ENCODE assay signal across 8 cellular contexts in the genomic region with DNA sequence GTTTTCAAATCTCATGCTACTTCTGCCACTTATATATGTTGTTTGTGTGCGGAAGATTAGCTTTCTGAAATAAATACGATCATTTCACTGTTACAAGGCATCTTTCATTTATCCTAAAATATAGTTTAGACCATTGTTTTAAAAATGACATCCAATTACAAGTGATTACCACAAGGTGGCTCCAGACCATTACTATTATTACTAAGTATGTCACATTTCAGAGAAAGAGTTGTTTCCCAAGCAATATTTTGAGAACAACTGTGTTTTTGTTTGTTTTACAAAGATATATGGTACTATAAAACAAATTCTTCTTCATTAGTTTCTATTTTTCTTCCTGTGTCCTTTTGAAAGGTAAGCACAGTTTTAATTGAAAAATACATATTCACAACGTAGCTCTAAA.
DNase-seq lines count a peak whose midpoint lies in the region; ATAC-seq and TF ChIP-seq lines count a peak whose summit lies in the region.

No MANE protein-coding gene starts in this region.

- no peak overlapping the region for H3K18ac ChIP-seq in mesenchymal stem cell (ENCODE audit: low read depth in 1 of 2, low read length in 2 of 2)

- intact Hi-C loops in breast epithelium (cut with DNase I; ENCODE audit: low total_unique reads) = no loop called here

- H2BK12ac ChIP-seq in mesenchymal stem cell (ENCODE audit: low read length in 2 of 2) = no peak overlapping the region

- H3K4ac ChIP-seq in mesenchymal stem cell (ENCODE audit: low read depth in 1 of 2, low read length in 2 of 2) = no peak overlapping the region

- H3K27me3 ChIP-seq in breast epithelium (no peaks in the 10 kb centered on the region), mesenchymal stem cell (ENCODE audit: control insufficient read depth in 1 of 2, insufficient read depth in 1 of 2, low read length in 2 of 2) (peaks cover 0 to 4% of the 10 kb centered on the region in 2 experiments)

- H2BK15ac ChIP-seq in mesenchymal stem cell (ENCODE audit: low read depth, poor library complexity, severe bottlenecking) = no peak overlapping the region

- DNase-seq in A172 (ENCODE audit: low spot score) (peak; percentile 42), NCI-H1105 treated with DMSO at 0.1 percent for 48 hours (lab: John Stamatoyannopoulos, UW) (peak; percentile 70), breast epithelium (ENCODE audit: low spot score in 2 of 2) (no peak), mesenchymal stem cell (peak; percentile 53), GF-D8 (lab: John Stamatoyannopoulos, UW) (no peak)
- DNase-seq in activated naive CD4-positive, alpha-beta T cell treated with anti-CD3 and anti-CD28 coated beads, Interleukin-2, amount 50 U/mL, for 16 hours = no peak
- DNase-seq in activated naive CD8-positive, alpha-beta T cell treated with anti-CD3 and anti-CD28 coated beads, Interleukin-2, amount 50 U/mL, for 24 hours = no peak

- no peak overlapping the region for H3K4me2 ChIP-seq in mesenchymal stem cell (ENCODE audit: low read length, poor library complexity, severe bottlenecking)

- H3K23ac ChIP-seq in mesenchymal stem cell (ENCODE audit: low read length in 2 of 2) = no peak overlapping the region

- no CpG with 5 or more reads among the region's 3 CpGs for WGBS in mesenchymal stem cell

- no peaks in the 10 kb centered on the region for H3K79me1 ChIP-seq in mesenchymal stem cell (replicated peaks; ENCODE audit: low read length, poor library complexity, severe bottlenecking)

- H3K36me3 ChIP-seq in breast epithelium (no peaks in the 10 kb centered on the region), mesenchymal stem cell (ENCODE audit: control insufficient read depth in 1 of 2, insufficient read depth in 2 of 2, low read depth in 1 of 2, low read length in 2 of 2) (no peaks in the 10 kb centered on the region)

- no peaks in the 10 kb centered on the region for H3K9me3 Mint-ChIP-seq in activated naive CD8-positive, alpha-beta T cell treated with anti-CD3 and anti-CD28 coated beads, Interleukin-2, amount 50 U/mL, for 24 hours

- H3K27ac ChIP-seq in breast epithelium (no peak overlapping the region), mesenchymal stem cell (ENCODE audit: low read length, poor library complexity, severe bottlenecking) (no peak overlapping the region)

- no peak overlapping the region for H2BK5ac ChIP-seq in mesenchymal stem cell (ENCODE audit: low read depth, low read length, poor library complexity, severe bottlenecking)

- TF ChIP-seq CTCF in GM12874 (IDR thresholded peaks at IDR 0.05; ENCODE audit: insufficient read depth, low read depth, low read length) (peak; percentile 23; the same call in 1 of the 2 replicates), breast epithelium (IDR thresholded peaks at IDR 0.05) (peak; percentile 35 to 65 (median 46))

- no peak overlapping the region for H4K91ac ChIP-seq in mesenchymal stem cell (ENCODE audit: low read length)

- H3K9me3 ChIP-seq in breast epithelium = no peaks in the 10 kb centered on the region
- no peaks in the 10 kb centered on the region for H3K9me3 ChIP-seq in mesenchymal stem cell (ENCODE audit: control insufficient read depth, low read length)

- H3K36me3 Mint-ChIP-seq in activated naive CD8-positive, alpha-beta T cell treated with anti-CD3 and anti-CD28 coated beads, Interleukin-2, amount 50 U/mL, for 24 hours (ENCODE audit: low read depth) = no peaks in the 10 kb centered on the region

- no peak overlapping the region for H3K14ac ChIP-seq in mesenchymal stem cell (ENCODE audit: low read length in 2 of 2)

- H3K27me3 Mint-ChIP-seq in activated naive CD8-positive, alpha-beta T cell treated with anti-CD3 and anti-CD28 coated beads, Interleukin-2, amount 50 U/mL, for 24 hours = peaks cover 7% of the 10 kb centered on the region

- no peak for TF ChIP-seq POLR2A in breast epithelium (IDR thresholded peaks at IDR 0.05)

- H2AK5ac ChIP-seq in mesenchymal stem cell (ENCODE audit: low read length, severe bottlenecking) = no peak overlapping the region

- no peaks in the 10 kb centered on the region for H3K4me1 ChIP-seq in breast epithelium
- H3K4me1 ChIP-seq in mesenchymal stem cell (ENCODE audit: control insufficient read depth, insufficient read depth, low read depth, low read length) = no peaks in the 10 kb centered on the region

- no peak overlapping the region for H2BK120ac ChIP-seq in mesenchymal stem cell (ENCODE audit: low read depth, low read length)

- no peak overlapping the region for H2AFZ ChIP-seq in mesenchymal stem cell (ENCODE audit: low read depth, low read length)

- H3K27ac Mint-ChIP-seq in activated naive CD8-positive, alpha-beta T cell treated with anti-CD3 and anti-CD28 coated beads, Interleukin-2, amount 50 U/mL, for 24 hours = no peak overlapping the region

- H3K4me1 Mint-ChIP-seq in activated naive CD8-positive, alpha-beta T cell treated with anti-CD3 and anti-CD28 coated beads, Interleukin-2, amount 50 U/mL, for 24 hours = no peaks in the 10 kb centered on the region

- ATAC-seq in activated naive CD8-positive, alpha-beta T cell treated with anti-CD3 and anti-CD28 coated beads, Interleukin-2, amount 50 U/mL, for 24 hours = no peak

- no peak overlapping the region for H3K4me3 Mint-ChIP-seq in activated naive CD8-positive, alpha-beta T cell treated with anti-CD3 and anti-CD28 coated beads, Interleukin-2, amount 50 U/mL, for 24 hours

- no peak overlapping the region for H4K8ac ChIP-seq in mesenchymal stem cell (ENCODE audit: low read length)

- no peak overlapping the region for H3K4me3 ChIP-seq in breast epithelium
- H3K4me3 ChIP-seq in mesenchymal stem cell (ENCODE audit: insufficient read depth in 1 of 2, low read depth in 1 of 2, low read length in 2 of 2) = no peak overlapping the region

- H3K9ac ChIP-seq in mesenchymal stem cell (ENCODE audit: low read length) = no peak overlapping the region

Comparison
In these comparisons a context has a peak if more than half of its experiments do, and no peak if none do; other contexts are left out.
1. DNase-seq: peak in A172 (single experiment), NCI-H1105 treated with DMSO at 0.1 percent for 48 hours (single experiment) and mesenchymal stem cell (single experiment); none in breast epithelium (0 of 2), GF-D8 (single experiment), activated naive CD4-positive, alpha-beta T cell treated with anti-CD3 and anti-CD28 coated beads, Interleukin-2, amount 50 U/mL, for 16 hours (single experiment) and activated naive CD8-positive, alpha-beta T cell treated with anti-CD3 and anti-CD28 coated beads, Interleukin-2, amount 50 U/mL, for 24 hours (single experiment).